23 cellular contexts compared by ENCODE assay signal in the genomic region with DNA sequence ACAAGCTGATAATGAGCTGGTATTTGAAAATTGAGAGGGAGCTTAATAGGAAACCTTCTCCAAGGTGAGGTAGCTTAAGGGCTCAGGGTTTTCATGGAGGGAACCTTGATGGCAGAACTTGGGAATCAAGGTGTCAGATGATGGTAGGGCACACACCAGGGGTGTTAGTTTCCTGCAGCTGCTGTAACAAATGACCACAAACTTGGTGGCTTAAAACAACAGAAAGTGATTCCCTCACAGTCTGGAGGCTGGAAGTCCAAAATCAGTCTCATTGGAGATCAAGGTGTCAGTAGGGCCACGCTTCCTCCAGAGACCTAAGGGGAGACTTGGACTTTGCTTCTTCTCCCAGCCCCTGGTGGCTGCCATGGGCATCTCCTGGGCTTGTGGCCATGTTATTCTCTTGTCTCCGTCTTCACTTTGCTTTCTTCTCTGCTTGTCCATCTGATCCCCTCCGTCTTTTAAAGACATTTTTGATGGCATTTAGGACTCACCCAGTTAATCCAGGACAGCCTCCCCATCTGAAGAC. TPM values are rescaled to one million over a fixed set of nuclear protein-coding genes. Genes with fewer than 3 reads are reported as not detected.
"Had no signal": no experiment of that assay in that cellular context is flagged by ENCODE, and none has a peak within 500 bp of the region (broad histone marks: within the 10 kb centered on the region; RNA-seq: fewer than 3 reads in every experiment).

No MANE protein-coding gene starts in this region.

- H3K27ac Mint-ChIP-seq: activated naive CD8-positive, alpha-beta T cell; activated T-cell treated with anti-CD3 and anti-CD28 coated beads, Interleukin-2, amount 50 U/mL, for 24 hours; activated T-helper 2 cell treated with anti-CD3 and anti-CD28 coated beads, Interferon-gamma antibody, Interleukin-2, Interleukin-4, amounts not matched to agents 10 μg/mL and 5 μg/mL and 100 μg/mL, durations not matched to agents 14 hours and 24 hours and 36 hours had no signal

- H3K4me1 ChIP-seq: esophagus muscularis mucosa, gastrocnemius medialis, prostate gland, upper lobe of right lung had no signal

- DNase-seq: activated CD4-positive, alpha-beta T cell treated with anti-CD3 and anti-CD28 coated beads for 1 hour; activated CD4-positive, alpha-beta T cell treated with anti-CD3 and anti-CD28 coated beads, Interleukin-2, amount 50 U/mL, for 1 hour; activated CD8-positive, alpha-beta memory T cell treated with anti-CD3 and anti-CD28 coated beads, Interleukin-2, amount 50 U/mL, for 4 hours; activated naive CD4-positive, alpha-beta T cell; activated T-cell treated with anti-CD3 and anti-CD28 coated beads, Interleukin-2, amount 50 U/mL, for 24 hours; central memory CD4-positive, alpha-beta T cell; effector memory CD4-positive, alpha-beta T cell; gastrocnemius medialis; hypothalamus; occipital lobe; stimulated activated CD4-positive, alpha-beta T cell treated with anti-CD3 and anti-CD28 coated beads, Interleukin-4, amount 100 ng/mL, for 24 hours; stimulated activated naive CD4-positive, alpha-beta T cell treated with Interleukin-2 at 50 U/mL for 16 hours; T-helper 1 cell; upper lobe of right lung had no signal

- H3K9me3 Mint-ChIP-seq: activated T-cell treated with anti-CD3 and anti-CD28 coated beads, Interleukin-2, amount 50 U/mL, for 24 hours; activated T-helper 2 cell treated with anti-CD3 and anti-CD28 coated beads, Interferon-gamma antibody, Interleukin-2, Interleukin-4, amounts not matched to agents 10 μg/mL and 5 μg/mL and 100 μg/mL, durations not matched to agents 14 hours and 24 hours and 36 hours had no signal

- H3K27ac ChIP-seq: esophagus muscularis mucosa, gastrocnemius medialis, prostate gland, upper lobe of right lung had no signal

- H3K4me3 ChIP-seq: esophagus muscularis mucosa, gastrocnemius medialis, prostate gland, upper lobe of right lung had no signal

- H3K36me3 Mint-ChIP-seq: activated naive CD8-positive, alpha-beta T cell had no signal

- H3K27me3 ChIP-seq: esophagus muscularis mucosa, gastrocnemius medialis, upper lobe of right lung had no signal

- ATAC-seq: gastrocnemius medialis, upper lobe of right lung had no signal

- H3K36me3 ChIP-seq: esophagus muscularis mucosa, gastrocnemius medialis, prostate gland, upper lobe of right lung had no signal

- FAIRE-seq: astrocyte, colon, endothelial cell of umbilical vein, TTC549 had no signal

- H3K4me3 Mint-ChIP-seq: activated naive CD8-positive, alpha-beta T cell; activated T-cell treated with anti-CD3 and anti-CD28 coated beads, Interleukin-2, amount 50 U/mL, for 24 hours had no signal

- H3K27me3 Mint-ChIP-seq: activated T-cell treated with anti-CD3 and anti-CD28 coated beads, Interleukin-2, amount 50 U/mL, for 24 hours had no signal

- H3K9me3 ChIP-seq: esophagus muscularis mucosa, gastrocnemius medialis, prostate gland, upper lobe of right lung had no signal

RNA-seq across cellular contexts. Expression of gene HUNK, which starts 45.5 kb away (rescaled TPM):
- total RNA-seq: endothelial cell of umbilical vein, myocyte had no signal
- polyA plus RNA-seq: endothelial cell of umbilical vein had no signal
